In genomic region chr18:23458830-23459529, GRCh38 we compare ENCODE assay signal across 1 cellular context.
TF ChIP-seq lines count a peak whose summit lies in the region.

No MANE protein-coding gene starts in this region.

TF ChIP-seq in WTC11, 78 proteins besides CTCF, POLR2A, EP300 and RAD21 (continued from another document):
- TF ChIP-seq AFF4 (CRISPR knock-in tag; IDR thresholded peaks at IDR 0.05; ENCODE audit: borderline replicate concordance) (no peak), ZNF423 (CRISPR knock-in tag; IDR thresholded peaks at IDR 0.05) (no peak), ZNF219 (CRISPR knock-in tag; IDR thresholded peaks at IDR 0.05; ENCODE audit: borderline replicate concordance) (no peak), JUN (CRISPR knock-in tag; IDR thresholded peaks at IDR 0.05) (no peak), FOXP1 (CRISPR knock-in tag; IDR thresholded peaks at IDR 0.05; ENCODE audit: borderline replicate concordance) (no peak), ETV6 (CRISPR knock-in tag; IDR thresholded peaks at IDR 0.05) (no peak), SMAD3 (CRISPR knock-in tag; IDR thresholded peaks at IDR 0.05; ENCODE audit: borderline replicate concordance) (no peak), FOXJ3 (CRISPR knock-in tag; IDR thresholded peaks at IDR 0.05; ENCODE audit: borderline replicate concordance) (no peak), MYBL2 (CRISPR knock-in tag; IDR thresholded peaks at IDR 0.05) (no peak), USF2 (CRISPR knock-in tag; IDR thresholded peaks at IDR 0.05) (no peak), CREM (CRISPR knock-in tag; IDR thresholded peaks at IDR 0.05) (no peak), ZNF396 (CRISPR knock-in tag; IDR thresholded peaks at IDR 0.05; ENCODE audit: borderline replicate concordance) (no peak), TP53 (CRISPR knock-in tag; IDR thresholded peaks at IDR 0.05) (no peak), ATF2 (CRISPR knock-in tag; IDR thresholded peaks at IDR 0.05; ENCODE audit: borderline replicate concordance, low read depth) (no peak)
